ENCODE assay signal across 22 cellular contexts in the genomic region with DNA sequence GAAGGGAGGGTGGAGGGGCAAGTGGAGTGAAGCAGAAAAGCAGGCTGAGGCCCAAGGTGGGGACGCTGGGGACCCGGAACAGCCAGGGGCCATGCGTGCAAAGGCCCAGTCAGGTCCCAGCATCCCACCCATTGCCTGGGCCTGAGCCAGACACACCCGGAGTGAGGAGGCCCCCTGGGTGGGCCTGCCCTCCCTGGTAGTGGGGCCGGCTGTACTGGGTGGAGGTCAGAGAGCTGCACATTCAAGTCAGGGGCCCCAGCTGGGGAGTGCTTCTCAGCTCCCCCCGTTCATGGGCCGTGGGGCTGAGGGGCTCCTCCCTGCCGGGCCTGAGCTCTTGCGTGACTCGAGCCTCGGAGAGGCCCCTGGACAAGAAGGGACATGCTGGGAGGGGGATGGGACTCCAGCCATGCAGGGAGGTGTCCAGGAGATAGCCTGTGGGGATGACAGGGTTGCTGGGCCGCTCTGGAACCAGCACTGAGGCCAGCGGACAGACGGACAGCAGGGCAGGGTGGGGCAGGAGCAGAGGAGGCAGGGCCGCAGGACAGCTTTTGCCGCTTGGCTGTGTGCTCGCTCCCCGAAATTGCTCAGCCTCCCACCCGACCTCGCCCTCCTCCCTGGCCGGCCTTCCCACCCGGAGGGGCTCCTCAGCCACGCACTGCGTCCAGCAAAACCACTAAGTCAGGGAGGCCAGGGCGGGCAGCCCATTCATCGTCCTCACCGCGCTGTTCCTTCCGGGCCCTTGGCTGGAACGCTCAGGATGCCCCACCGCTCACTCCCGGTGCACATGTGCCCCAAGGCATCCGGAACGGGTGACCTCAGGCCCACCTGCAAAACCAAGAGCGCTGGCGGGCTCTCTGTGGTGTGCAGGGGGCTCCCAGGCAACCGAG. TPM values are rescaled to one million over a fixed set of nuclear protein-coding genes. Genes with fewer than 3 reads are reported as not detected.
DNase-seq lines count a peak whose midpoint lies in the region; ATAC-seq and TF ChIP-seq lines count a peak whose summit lies in the region.
"Had no signal": no experiment of that assay in that cellular context is flagged by ENCODE, and none has a peak within 500 bp of the region (broad histone marks: within the 10 kb centered on the region; RNA-seq: fewer than 3 reads in every experiment).

No MANE protein-coding gene starts in this region.

- CTCF ChIA-PET in SK-N-SH (lab: Yijun Ruan, JAX), result no interaction called here

- intact Hi-C loops in cardiac septum (cut with DNase I), result no loop called here

- H3K4me2 ChIP-seq in SK-N-SH, result no peak overlapping the region
- H3K4me2 ChIP-seq: PC-9 had no signal

- no peaks in the 10 kb centered on the region for H3K27me3 Mint-ChIP-seq in neural crest cell (ENCODE audit: low read depth)
- H3K27me3 Mint-ChIP-seq: activated CD8-positive, alpha-beta T cell treated with anti-CD3 and anti-CD28 coated beads for 36 hours had no signal

- peak overlapping the region; percentile 19 for H3K27ac Mint-ChIP-seq in neural crest cell (ENCODE audit: unreplicated experiment)
- H3K27ac Mint-ChIP-seq: activated CD8-positive, alpha-beta T cell treated with anti-CD3 and anti-CD28 coated beads for 36 hours; activated T-helper 17 cell treated with anti-CD3 and anti-CD28 coated beads, Interleukin-2, amount 50 U/mL, for 72 hours had no signal

- no peaks in the 10 kb centered on the region for H3K27me3 ChIP-seq in SK-N-SH (ENCODE audit: insufficient read depth)
- H3K27me3 ChIP-seq: colonic mucosa had no signal

- peaks cover 0 to 7% of the 10 kb centered on the region in 2 experiments; a peak in 1 of 4 replicates for H3K4me1 ChIP-seq in SK-N-SH (ENCODE audit: control insufficient read depth in 1 of 2, insufficient read depth in 2 of 2, low read depth in 1 of 2, low read length in 1 of 2)
- H3K4me1 ChIP-seq: colonic mucosa, HAP-1 had no signal

- no peak for TF ChIP-seq RAD21 in SK-N-SH (IDR thresholded peaks at IDR 0.05; ENCODE audit: low read length)

- TF ChIP-seq EP300 in SK-N-SH (IDR thresholded peaks at IDR 0.05; ENCODE audit: borderline replicate concordance in 1 of 2, low read depth in 1 of 2, low read length in 1 of 2), result no peak

- H3K9me3 Mint-ChIP-seq in neural crest cell, result no peaks in the 10 kb centered on the region
- H3K9me3 Mint-ChIP-seq: activated CD8-positive, alpha-beta T cell treated with anti-CD3 and anti-CD28 coated beads for 36 hours; activated T-helper 17 cell treated with anti-CD3 and anti-CD28 coated beads, Interleukin-2, amount 50 U/mL, for 72 hours had no signal

- H2AFZ ChIP-seq in SK-N-SH (ENCODE audit: low read depth), result no peak overlapping the region
- H2AFZ ChIP-seq: PC-9 had no signal

- no peak overlapping the region for H3K4me3 ChIP-seq in SK-N-SH (ENCODE audit: low read depth in 2 of 2, low read length in 1 of 2)
- H3K4me3 ChIP-seq: colonic mucosa, HAP-1, PC-9, thoracic aorta had no signal

- H3K4me1 Mint-ChIP-seq in neural crest cell, result peaks cover 11% of the 10 kb centered on the region

- H3K36me3 ChIP-seq in SK-N-SH (replicated peaks in 1 of 2; ENCODE audit: control insufficient read depth in 1 of 2, insufficient read depth in 2 of 2, low read length in 1 of 2), result no peaks in the 10 kb centered on the region
- H3K36me3 ChIP-seq: colonic mucosa, HAP-1, thoracic aorta had no signal

- ATAC-seq in SK-N-SH treated with all-trans-retinoic acid at 6 μM for 48 hours, result no peak
- no peak for ATAC-seq in esophagus mucosa
- ATAC-seq in HG03135 (IDR thresholded peaks at IDR 0.05; ENCODE audit: unreplicated experiment), result no peak
- ATAC-seq: activated CD8-positive, alpha-beta T cell treated with anti-CD3 and anti-CD28 coated beads for 36 hours; activated T-helper 17 cell treated with anti-CD3 and anti-CD28 coated beads, Interleukin-2, amount 50 U/mL, for 72 hours had no signal

- H3K4me3 Mint-ChIP-seq in neural crest cell, result no peak overlapping the region
- H3K4me3 Mint-ChIP-seq: activated CD8-positive, alpha-beta T cell treated with anti-CD3 and anti-CD28 coated beads for 36 hours; activated T-helper 17 cell treated with anti-CD3 and anti-CD28 coated beads, Interleukin-2, amount 50 U/mL, for 72 hours had no signal

- no peak overlapping the region for H3K9ac ChIP-seq in SK-N-SH

- H3K9me2 ChIP-seq in SK-N-SH, result no peaks in the 10 kb centered on the region

- H3K27ac ChIP-seq in SK-N-SH (ENCODE audit: low read depth in 2 of 2, low read length in 1 of 2), result no peak overlapping the region
- H3K27ac ChIP-seq: 22Rv1, C4-2B, colonic mucosa, PC-9, thoracic aorta, VCaP had no signal

- peak; percentile 42 for DNase-seq in SK-N-SH
- peak; percentile 73 for DNase-seq in cardiac septum (ENCODE audit: low spot score)
- DNase-seq in neural crest cell (ENCODE audit: low read depth, low spot score), result no peak
- DNase-seq in ureter (ENCODE audit: low spot score), result peak; percentile 62
- DNase-seq in amygdala (lab: John Stamatoyannopoulos, UW), result no peak
- DNase-seq: activated CD8-positive, alpha-beta T cell treated with anti-CD3 and anti-CD28 coated beads for 36 hours; colonic mucosa; DMS79 treated with DMSO at 0.1 percent for 48 hours; NCI-H69; PC-9; SW 1271 had no signal

- TF ChIP-seq CTCF in SK-N-SH (IDR thresholded peaks at IDR 0.05), result no peak
- TF ChIP-seq CTCF in neural crest cell (conservative IDR thresholded peaks at IDR 0.05), result no peak

- no peaks in the 10 kb centered on the region for H3K79me2 ChIP-seq in SK-N-SH (ENCODE audit: insufficient read depth)

- no peaks in the 10 kb centered on the region for H3F3A ChIP-seq in SK-N-SH (replicated peaks; ENCODE audit: insufficient read depth)

- 66% methylated on average over 22 of the region's 37 CpGs for WGBS in SK-N-SH (ENCODE audit: low lambda C conversion rate)

- no peaks in the 10 kb centered on the region for H3K36me3 Mint-ChIP-seq in neural crest cell (ENCODE audit: low read depth)

- POLR2A ChIA-PET in SK-N-SH (lab: Yijun Ruan, JAX), result no interaction called here

- no peaks in the 10 kb centered on the region for H4K20me1 ChIP-seq in SK-N-SH (ENCODE audit: insufficient read depth)

- H3K9me3 ChIP-seq in SK-N-SH, result no peaks in the 10 kb centered on the region
- H3K9me3 ChIP-seq: colonic mucosa, HAP-1, thoracic aorta had no signal

TF ChIP-seq in SK-N-SH, 30 proteins besides CTCF, POLR2A, EP300 and RAD21 (continues in another document):
- TF ChIP-seq EZH2phosphoT487 (IDR thresholded peaks at IDR 0.05; ENCODE audit: borderline replicate concordance, low read depth) (no peak), RFX5 (IDR thresholded peaks at IDR 0.05; ENCODE audit: low read length) (no peak), CHD2 (IDR thresholded peaks at IDR 0.05; ENCODE audit: low read length, partially characterized antibody) (no peak)
- TF ChIP-seq, protein P1, sequence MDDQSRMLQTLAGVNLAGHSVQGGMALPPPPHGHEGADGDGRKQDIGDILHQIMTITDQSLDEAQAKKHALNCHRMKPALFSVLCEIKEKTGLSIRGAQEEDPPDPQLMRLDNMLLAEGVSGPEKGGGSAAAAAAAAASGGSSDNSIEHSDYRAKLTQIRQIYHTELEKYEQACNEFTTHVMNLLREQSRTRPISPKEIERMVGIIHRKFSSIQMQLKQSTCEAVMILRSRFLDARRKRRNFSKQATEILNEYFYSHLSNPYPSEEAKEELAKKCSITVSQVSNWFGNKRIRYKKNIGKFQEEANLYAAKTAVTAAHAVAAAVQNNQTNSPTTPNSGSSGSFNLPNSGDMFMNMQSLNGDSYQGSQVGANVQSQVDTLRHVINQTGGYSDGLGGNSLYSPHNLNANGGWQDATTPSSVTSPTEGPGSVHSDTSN (IDR thresholded peaks at IDR 0.05), result no peak

TF ChIP-seq in SK-N-SH treated with all-trans-retinoic acid at 6 μM for 48 hours, 23 proteins besides CTCF, POLR2A, EP300 and RAD21 (continues in another document):
- TF ChIP-seq, protein P2, sequence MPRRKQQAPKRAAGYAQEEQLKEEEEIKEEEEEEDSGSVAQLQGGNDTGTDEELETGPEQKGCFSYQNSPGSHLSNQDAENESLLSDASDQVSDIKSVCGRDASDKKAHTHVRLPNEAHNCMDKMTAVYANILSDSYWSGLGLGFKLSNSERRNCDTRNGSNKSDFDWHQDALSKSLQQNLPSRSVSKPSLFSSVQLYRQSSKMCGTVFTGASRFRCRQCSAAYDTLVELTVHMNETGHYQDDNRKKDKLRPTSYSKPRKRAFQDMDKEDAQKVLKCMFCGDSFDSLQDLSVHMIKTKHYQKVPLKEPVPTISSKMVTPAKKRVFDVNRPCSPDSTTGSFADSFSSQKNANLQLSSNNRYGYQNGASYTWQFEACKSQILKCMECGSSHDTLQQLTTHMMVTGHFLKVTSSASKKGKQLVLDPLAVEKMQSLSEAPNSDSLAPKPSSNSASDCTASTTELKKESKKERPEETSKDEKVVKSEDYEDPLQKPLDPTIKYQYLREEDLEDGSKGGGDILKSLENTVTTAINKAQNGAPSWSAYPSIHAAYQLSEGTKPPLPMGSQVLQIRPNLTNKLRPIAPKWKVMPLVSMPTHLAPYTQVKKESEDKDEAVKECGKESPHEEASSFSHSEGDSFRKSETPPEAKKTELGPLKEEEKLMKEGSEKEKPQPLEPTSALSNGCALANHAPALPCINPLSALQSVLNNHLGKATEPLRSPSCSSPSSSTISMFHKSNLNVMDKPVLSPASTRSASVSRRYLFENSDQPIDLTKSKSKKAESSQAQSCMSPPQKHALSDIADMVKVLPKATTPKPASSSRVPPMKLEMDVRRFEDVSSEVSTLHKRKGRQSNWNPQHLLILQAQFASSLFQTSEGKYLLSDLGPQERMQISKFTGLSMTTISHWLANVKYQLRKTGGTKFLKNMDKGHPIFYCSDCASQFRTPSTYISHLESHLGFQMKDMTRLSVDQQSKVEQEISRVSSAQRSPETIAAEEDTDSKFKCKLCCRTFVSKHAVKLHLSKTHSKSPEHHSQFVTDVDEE (CRISPR knock-in tag; IDR thresholded peaks at IDR 0.05), result no peak
- TF ChIP-seq ZNF565 (CRISPR knock-in tag; conservative IDR thresholded peaks at IDR 0.05; ENCODE audit: low read depth) (no peak), ARNTL (CRISPR knock-in tag; IDR thresholded peaks at IDR 0.05; ENCODE audit: borderline replicate concordance, low read depth) (no peak), ZNF70 (CRISPR knock-in tag; IDR thresholded peaks at IDR 0.05) (no peak), SNAI2 (CRISPR knock-in tag; IDR thresholded peaks at IDR 0.05) (no peak)

RNA-seq across cellular contexts. Expression of a gene that starts 7.9 kb away (rescaled TPM):
- polyA plus RNA-seq in SK-N-SH (2012; rRNA removed), result not detected in 2 replicates
- polyA plus RNA-seq in SK-N-SH (2012; cell fraction: cytosol; rRNA removed), result not detected in 2 replicates
- polyA plus RNA-seq in SK-N-SH (2012; cell fraction: nucleus; rRNA removed), result 0.08 TPM in 1 of 2 replicates, not detected in the other
- total RNA-seq in cardiac septum (41.5 TPM), neural crest cell (not detected in 2 replicates), ureter (57.7 TPM), esophagus mucosa (0.40 TPM)
- total RNA-seq: epithelial cell of proximal tubule, PC-9, pulmonary artery endothelial cell had no signal

RNA-seq across cellular contexts. Expression of a gene that starts 19.7 kb away (rescaled TPM):
- 226 and 264 TPM in 2 replicates for polyA plus RNA-seq in SK-N-SH (2012; rRNA removed)
- polyA plus RNA-seq in SK-N-SH (2012; cell fraction: cytosol; rRNA removed), result 143 and 217 TPM in 2 replicates
- polyA plus RNA-seq in SK-N-SH (2012; cell fraction: nucleus; rRNA removed), result 105 and 186 TPM in 2 replicates
- total RNA-seq in cardiac septum (85.0 TPM), neural crest cell (60.8 and 66.7 TPM in 2 replicates), ureter (40.5 TPM), esophagus mucosa (44.4 TPM)

RNA-seq across cellular contexts. Expression of a gene that starts 35.7 kb away (rescaled TPM):
- not detected in 2 replicates for polyA plus RNA-seq in SK-N-SH (2012; rRNA removed)
- polyA plus RNA-seq in SK-N-SH (2012; cell fraction: cytosol; rRNA removed), result not detected in 2 replicates
- polyA plus RNA-seq in SK-N-SH (2012; cell fraction: nucleus; rRNA removed), result not detected in 2 replicates
- total RNA-seq in cardiac septum, result 0.75 TPM
- not detected in 2 replicates for total RNA-seq in neural crest cell
- not detected for total RNA-seq in ureter
- not detected for total RNA-seq in esophagus mucosa
- total RNA-seq: colonic mucosa, epithelial cell of proximal tubule, PC-9, pulmonary artery endothelial cell had no signal

Comparison
In these comparisons a context has a peak if more than half of its experiments do, and no peak if none do; other contexts are left out.
1. DNase-seq: peak in SK-N-SH (single experiment), cardiac septum (single experiment) and ureter (single experiment); none in neural crest cell (single experiment) and amygdala (0 of 56).
2. RNA of a gene that starts 7.9 kb away (total RNA-seq): 57.7 TPM in ureter (single experiment) and 41.5 TPM in cardiac septum (single experiment); 0.40 TPM in esophagus mucosa (single experiment) and not detected in neural crest cell; every median in the first group is over 10 times any median in the second.